Comparison of ENCODE assay signal across 8 cellular contexts in genomic region chr2:224650815-224651439, GRCh38.
DNase-seq lines count a peak whose midpoint lies in the region; ATAC-seq, FAIRE-seq and TF ChIP-seq lines count a peak whose summit lies in the region.

No MANE protein-coding gene starts in this region.

- H3K27ac ChIP-seq in suprapubic skin = no peak overlapping the region

- H3K4me1 ChIP-seq in suprapubic skin = no peaks in the 10 kb centered on the region

- H3K27me3 ChIP-seq in suprapubic skin = no peaks in the 10 kb centered on the region

- TF ChIP-seq CTCF in GM12872 (IDR thresholded peaks at IDR 0.05; ENCODE audit: insufficient read depth, low read depth, low read length) (peak; percentile 75), MCF 10A (IDR thresholded peaks at IDR 0.05; ENCODE audit: unreplicated experiment) (peak; percentile 64), suprapubic skin (IDR thresholded peaks at IDR 0.05) (peak; percentile 50 to 68)

- no peak for TF ChIP-seq POLR2A in suprapubic skin (IDR thresholded peaks at IDR 0.05)

- intact Hi-C loops in MCF 10A (cut with micrococcal nuclease) = loop anchor here (1.0 to 10.0 kb wide), 4 partner anchors 127 to 686 kb away; no protein-coding TSS in a partner anchor

- H3K4me3 ChIP-seq in suprapubic skin = no peak overlapping the region

- no peaks in the 10 kb centered on the region for H3K36me3 Mint-ChIP-seq in MCF 10A (ENCODE audit: insufficient read depth, unreplicated experiment)

- H3K27me3 Mint-ChIP-seq in MCF 10A (ENCODE audit: insufficient read depth, unreplicated experiment) = peaks cover 9% of the 10 kb centered on the region

- no peaks in the 10 kb centered on the region for H3K9me3 ChIP-seq in suprapubic skin

- H3K27ac Mint-ChIP-seq in MCF 10A (ENCODE audit: low read depth, unreplicated experiment) = no peak overlapping the region

- peak; percentile 69 for ATAC-seq in HG03175 (IDR thresholded peaks at IDR 0.05; ENCODE audit: unreplicated experiment)
- ATAC-seq in HG03097 (IDR thresholded peaks at IDR 0.05; ENCODE audit: low FRiP score, unreplicated experiment) = no peak

- H3K4me3 Mint-ChIP-seq in MCF 10A (ENCODE audit: unreplicated experiment) = no peak overlapping the region

- no peaks in the 10 kb centered on the region for H3K36me3 ChIP-seq in suprapubic skin

- H3K9me3 Mint-ChIP-seq in MCF 10A (ENCODE audit: unreplicated experiment) = no peaks in the 10 kb centered on the region

- WGBS in suprapubic skin = 20% methylated on average over 6 of the region's 6 CpGs

- TF ChIP-seq EP300 in suprapubic skin (IDR thresholded peaks at IDR 0.05) = no peak

- peak; percentile 80 for FAIRE-seq in islet of Langerhans (lab: Jason Lieb, UNC)

- peaks cover 8% of the 10 kb centered on the region for H3K4me1 Mint-ChIP-seq in MCF 10A (ENCODE audit: insufficient read depth, unreplicated experiment)

- BruUV-seq in MCF 10A (replicated peaks; lab: Mats Ljungman, UMichigan) = no TSS peak

- DNase-seq in AG08395 (ENCODE audit: low spot score) (peak; percentile 62), NCI-H526 (lab: John Stamatoyannopoulos, UW) (peak; percentile 58 to 83), MCF 10A (ENCODE audit: unreplicated experiment) (peak; percentile 70), suprapubic skin (ENCODE audit: low spot score in 2 of 2) (no peak)

- POLR2A ChIA-PET in MCF 10A (lab: Yijun Ruan, JAX) = no interaction called here

- CTCF ChIA-PET in MCF 10A (lab: Yijun Ruan, JAX) = interaction anchor here (0.6 to 4.8 kb wide), 52 partner anchors 9 to 1005 kb away, joined by 3 to 33 read pairs (median 4); partner anchors contain the start of gene FAM124B

Comparison
In these comparisons a context has a peak if more than half of its experiments do, and no peak if none do; other contexts are left out.
1. DNase-seq: peak in AG08395 (single experiment), NCI-H526 (2 of 2) and MCF 10A (single experiment); none in suprapubic skin (0 of 2).
2. Peak in every context shown above with its lines, with median percentiles within 50 percentile points of each other: CTCF ChIP-seq.